ENCODE assay signal across 14 cellular contexts in the genomic region with DNA sequence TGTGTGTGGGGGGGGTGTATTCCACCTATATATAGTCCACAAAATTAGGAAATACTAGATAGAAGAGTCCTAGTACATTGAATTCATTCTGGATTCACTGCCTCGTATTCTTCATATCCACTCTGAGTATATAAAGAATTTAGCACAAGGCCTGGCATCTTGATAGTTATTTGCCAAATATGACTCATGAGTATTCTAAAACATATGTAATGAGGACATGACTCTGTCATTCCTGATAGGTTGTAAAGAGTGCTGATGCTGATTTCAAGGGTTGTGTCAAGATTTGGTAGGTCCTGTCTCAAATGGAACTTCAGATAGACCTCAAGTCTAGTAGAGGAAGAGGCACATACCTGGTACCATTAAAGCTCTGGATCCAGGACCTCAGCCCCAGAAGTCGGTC.
"Had no signal": no experiment of that assay in that cellular context is flagged by ENCODE, and none has a peak within 500 bp of the region (broad histone marks: within the 10 kb centered on the region; RNA-seq: fewer than 3 reads in every experiment).

No MANE protein-coding gene starts in this region.

- H3K4me2 ChIP-seq: smooth muscle cell had no signal

- ATAC-seq: effector memory CD8-positive, alpha-beta T cell; left colon; sciatic nerve; stimulated activated naive CD8-positive, alpha-beta T cell treated with anti-CD3 and anti-CD28 coated beads, Interleukin-15, amount 100 ng/mL, for 72 hours had no signal

- H3K27ac ChIP-seq: cardiac muscle cell, suprapubic skin, transverse colon, uterus had no signal

- H3K4me1 ChIP-seq: suprapubic skin, uterus had no signal

- H3K4me3 ChIP-seq: cardiac muscle cell, lung, smooth muscle cell, suprapubic skin, transverse colon, uterus had no signal

- DNase-seq: activated CD4-positive, alpha-beta T cell treated with anti-CD3 and anti-CD28 coated beads, Interleukin-2, amount 50 U/mL, for 48 hours; effector memory CD8-positive, alpha-beta T cell; hippocampal formation; islet precursor cell; left colon; stimulated activated CD4-positive, alpha-beta T cell treated with anti-CD3 and anti-CD28 coated beads, Interleukin-4, amount 100 ng/mL, for 1 hour; stimulated activated naive CD8-positive, alpha-beta T cell treated with anti-CD3 and anti-CD28 coated beads, Interleukin-15, amount 100 ng/mL, for 72 hours; transverse colon; uterus had no signal

- H3K36me3 ChIP-seq: cardiac muscle cell, suprapubic skin, transverse colon, uterus had no signal

- H3K27me3 ChIP-seq: cardiac muscle cell, suprapubic skin, transverse colon, uterus had no signal

- H3K9me3 ChIP-seq: suprapubic skin, transverse colon, uterus had no signal
